In the genomic region with DNA sequence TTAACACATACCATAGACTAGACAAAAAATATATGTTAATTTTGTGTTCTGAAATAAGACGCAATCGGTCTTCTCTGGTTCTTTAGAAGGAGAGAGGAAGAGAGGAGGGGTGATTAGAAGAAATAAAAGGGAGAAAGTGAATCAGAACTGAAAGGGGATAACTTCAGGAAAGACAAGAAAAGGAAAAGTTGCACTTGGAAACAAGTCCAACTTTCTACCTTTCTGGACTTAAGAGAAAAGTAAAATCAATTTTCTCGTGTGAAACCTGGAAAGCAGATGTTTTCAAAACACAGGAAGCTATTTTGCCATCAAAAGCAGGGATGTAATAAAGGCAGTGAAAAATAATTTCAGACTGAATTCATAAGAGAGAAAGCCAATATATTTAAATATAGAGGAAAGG, we compare ENCODE assay signal across 10 cellular contexts. TPM values are rescaled to one million over a fixed set of nuclear protein-coding genes. Genes with fewer than 3 reads are reported as not detected.
DNase-seq lines count a peak whose midpoint lies in the region; ATAC-seq and TF ChIP-seq lines count a peak whose summit lies in the region.
"Had no signal": no experiment of that assay in that cellular context is flagged by ENCODE, and none has a peak within 500 bp of the region (broad histone marks: within the 10 kb centered on the region; RNA-seq: fewer than 3 reads in every experiment).

No MANE protein-coding gene starts in this region.

- no peak overlapping the region for H3K27ac Mint-ChIP-seq in naive thymus-derived CD4-positive, alpha-beta T cell

- peaks cover 55% of the 10 kb centered on the region for H3K79me2 ChIP-seq in ACC112 (ENCODE audit: control insufficient read depth, insufficient read depth, low read length, unreplicated experiment)

- no peaks in the 10 kb centered on the region for H3K36me3 ChIP-seq in ACC112 (ENCODE audit: insufficient read depth, low read length)
- no peaks in the 10 kb centered on the region for H3K36me3 ChIP-seq in IMR-90 (ENCODE audit: control insufficient read depth, insufficient read depth, low read length)
- no peaks in the 10 kb centered on the region for H3K36me3 ChIP-seq in naive thymus-derived CD4-positive, alpha-beta T cell (ENCODE audit: control insufficient read depth in 2 of 3, insufficient read depth in 3 of 3, low read length in 3 of 3)

- WGBS in IMR-90 (ENCODE audit: extremely low coverage in 2 of 2, insufficient read length in 1 of 2), 2 experiments: no CpG with 5 or more reads among the region's 3 CpGs

- H4K8ac ChIP-seq in IMR-90 (ENCODE audit: low read depth in 2 of 2, low read length in 2 of 2): no peak overlapping the region; a peak in 1 of 4 replicates

- no peak overlapping the region for H2BK5ac ChIP-seq in IMR-90 (ENCODE audit: low read depth, low read length, poor library complexity, severe bottlenecking)

- DNase-seq in IMR-90: no peak
- no peak for DNase-seq in choroid plexus epithelial cell (ENCODE audit: low read depth)
- DNase-seq in naive thymus-derived CD4-positive, alpha-beta T cell: no peak
- DNase-seq in NCI-H1105 (lab: John Stamatoyannopoulos, UW): no peak
- DNase-seq in T1000 (lab: John Stamatoyannopoulos, UW): no peak
- DNase-seq in activated gamma-delta T cell (lab: John Stamatoyannopoulos, UW): no peak
- DNase-seq: activated CD4-positive, CD25-positive, alpha-beta regulatory T cell treated with anti-CD3 and anti-CD28 coated beads, Interleukin-2, amount 50 U/mL, for 72 hours; stimulated activated CD8-positive, alpha-beta memory T cell treated with anti-CD3 and anti-CD28 coated beads, Interleukin-4, amount 100 ng/mL, for 48 hours had no signal

- H3K27ac ChIP-seq in ACC112 (ENCODE audit: low read depth, low read length) (peak overlapping the region; percentile 80), IMR-90 (ENCODE audit: insufficient read depth, low read length) (no peak overlapping the region)
- no peak overlapping the region for H3K27ac ChIP-seq in naive thymus-derived CD4-positive, alpha-beta T cell (ENCODE audit: low read depth, low read length)

- peak overlapping the region; percentile 25; the same call in 1 of the 2 replicates for H3K14ac ChIP-seq in IMR-90 (replicated peaks; ENCODE audit: low read depth, low read length)

- ATAC-seq in IMR-90 (ENCODE audit: low read depth) (no peak), HG03159 (IDR thresholded peaks at IDR 0.05; ENCODE audit: unreplicated experiment) (no peak)
- no peak for ATAC-seq in naive thymus-derived CD4-positive, alpha-beta T cell

- H3K4me2 ChIP-seq in IMR-90 (ENCODE audit: low read depth, low read length): peak overlapping the region; percentile 92

- H3K4me1 Mint-ChIP-seq in naive thymus-derived CD4-positive, alpha-beta T cell: peaks cover 21 to 45% (median 29%) of the 10 kb centered on the region in 7 donors

- H2AK9ac ChIP-seq in IMR-90 (replicated peaks; ENCODE audit: low read depth, low read length, poor library complexity): no peak overlapping the region

- no peak for TF ChIP-seq POLR2A in IMR-90 (IDR thresholded peaks at IDR 0.05; ENCODE audit: low read depth, low read length)

- TF ChIP-seq RAD21 in IMR-90 (IDR thresholded peaks at IDR 0.05; ENCODE audit: low read length): no peak

- peaks cover 0 to 5% (median 1%) of the 10 kb centered on the region in 5 donors for H3K36me3 Mint-ChIP-seq in naive thymus-derived CD4-positive, alpha-beta T cell

- POLR2A ChIA-PET in IMR-90 (lab: Charles Lee; ENCODE audit: unreplicated experiment): no interaction called here
- POLR2A ChIA-PET in naive thymus-derived CD4-positive, alpha-beta T cell (lab: Charles Lee): no interaction called here

- H3K56ac ChIP-seq in IMR-90 (ENCODE audit: extremely low read depth, insufficient read depth, low read length): no peak overlapping the region

- H2BK120ac ChIP-seq in IMR-90 (ENCODE audit: low read depth, low read length): no peak overlapping the region

- no peaks in the 10 kb centered on the region; the same call in 1 of the 2 replicates for H3K9me1 ChIP-seq in IMR-90 (ENCODE audit: insufficient read depth, low read length)

- peaks cover 0 to 4% (median 0%) of the 10 kb centered on the region in 11 donors for H3K9me3 Mint-ChIP-seq in naive thymus-derived CD4-positive, alpha-beta T cell

- no peak overlapping the region for H2BK15ac ChIP-seq in IMR-90 (ENCODE audit: low read depth, low read length)

- peak overlapping the region; percentile 83 for H3K4me3 ChIP-seq in ACC112 (ENCODE audit: low read depth, low read length)
- H3K4me3 ChIP-seq in IMR-90 (ENCODE audit: insufficient read depth, low read depth, low read length): no peak overlapping the region
- peak overlapping the region; percentile 72 for H3K4me3 ChIP-seq in choroid plexus epithelial cell (ENCODE audit: low read depth, low read length)
- H3K4me3 ChIP-seq in naive thymus-derived CD4-positive, alpha-beta T cell (ENCODE audit: low read length): no peak overlapping the region

- H3K27me3 ChIP-seq in ACC112 (ENCODE audit: insufficient read depth, low read length) (no peaks in the 10 kb centered on the region), IMR-90 (ENCODE audit: control insufficient read depth, insufficient read depth, low read length) (no peaks in the 10 kb centered on the region)
- peaks cover 0 to 16% of the 10 kb centered on the region in 2 donors for H3K27me3 ChIP-seq in naive thymus-derived CD4-positive, alpha-beta T cell (ENCODE audit: control insufficient read depth in 2 of 2, insufficient read depth in 2 of 2, low read length in 2 of 2)

- H3K27me3 Mint-ChIP-seq in naive thymus-derived CD4-positive, alpha-beta T cell: peaks cover 57 to 81% (median 74%) of the 10 kb centered on the region in 5 donors

- no peak overlapping the region for H3K9ac ChIP-seq in IMR-90 (ENCODE audit: low read depth, low read length)

- 0 out of 2 replicates have a peak overlapping the region, but pooled peaks have one; percentile 93 for H3K23ac ChIP-seq in IMR-90 (ENCODE audit: low read depth, low read length)

- no peak overlapping the region; the same call in none of the 2 replicates for H3K18ac ChIP-seq in IMR-90 (ENCODE audit: low read depth, low read length)

- intact Hi-C loops in IMR-90 (cut with micrococcal nuclease): loop anchor here (2.0 to 10.0 kb wide), 6 partner anchors 273 to 935 kb away; no protein-coding TSS in a partner anchor
- intact Hi-C loops in naive thymus-derived CD4-positive, alpha-beta T cell (cut with micrococcal nuclease): loop anchor here in 1 of 2 donors (5.0 kb wide), 2 partner anchors 137 to 227 kb away; no protein-coding TSS in a partner anchor

- peak overlapping the region; percentile 66 to 94 (median 82) for H3K4me3 Mint-ChIP-seq in naive thymus-derived CD4-positive, alpha-beta T cell

- no peak overlapping the region for H2AK5ac ChIP-seq in IMR-90 (ENCODE audit: low read depth, low read length)

- peak overlapping the region; percentile 24; the same call in 1 of the 2 replicates for H4K5ac ChIP-seq in IMR-90 (ENCODE audit: low read depth, low read length)

- BruUV-seq in IMR-90 (replicated peaks; lab: Mats Ljungman, UMichigan): TSS peak; percentile 61

- H3K4me1 ChIP-seq in ACC112 (ENCODE audit: control insufficient read depth, insufficient read depth, low read length, unreplicated experiment): peaks cover 45% of the 10 kb centered on the region
- H3K4me1 ChIP-seq in IMR-90 (ENCODE audit: control insufficient read depth, insufficient read depth, low read length): peaks cover 21% of the 10 kb centered on the region
- peaks cover 0 to 3% of the 10 kb centered on the region in 2 donors for H3K4me1 ChIP-seq in naive thymus-derived CD4-positive, alpha-beta T cell (ENCODE audit: control insufficient read depth in 2 of 2, insufficient read depth in 2 of 2, low read length in 2 of 2)

- dilution Hi-C loops in IMR-90 (cut with HindIII; ENCODE audit: low sequenced_read_pairs, unreplicated experiment): no loop called here

- no peak for TF ChIP-seq CTCF in IMR-90 (conservative IDR thresholded peaks at IDR 0.05; ENCODE audit: low read depth, low read length)
- no peak for TF ChIP-seq CTCF in choroid plexus epithelial cell (conservative IDR thresholded peaks at IDR 0.05; ENCODE audit: low read depth, low read length)

- no peaks in the 10 kb centered on the region for H4K20me1 ChIP-seq in IMR-90 (ENCODE audit: insufficient read depth, low read length)

- CTCF ChIA-PET in IMR-90 (lab: Yijun Ruan, JAX): no interaction called here
- CTCF ChIA-PET in naive thymus-derived CD4-positive, alpha-beta T cell (lab: Charles Lee): no interaction called here

- H3K79me1 ChIP-seq in IMR-90 (ENCODE audit: low read depth in 1 of 2, low read length in 2 of 2): peaks cover 7 to 25% of the 10 kb centered on the region in 2 experiments; a peak in 3 of 4 replicates

- no peak overlapping the region for H3K4ac ChIP-seq in IMR-90 (ENCODE audit: low read depth, low read length)

- no peak overlapping the region for H4K91ac ChIP-seq in IMR-90 (ENCODE audit: insufficient read depth, low read depth, low read length)

- no peaks in the 10 kb centered on the region for H3K9me3 ChIP-seq in IMR-90 (ENCODE audit: control insufficient read depth, insufficient read depth, low read length)
- no peaks in the 10 kb centered on the region for H3K9me3 ChIP-seq in naive thymus-derived CD4-positive, alpha-beta T cell (ENCODE audit: control insufficient read depth in 2 of 3, low read length in 3 of 3)

- no peak overlapping the region for H2BK20ac ChIP-seq in IMR-90 (ENCODE audit: low read depth, low read length)

- H2AFZ ChIP-seq in ACC112 (ENCODE audit: low read length, unreplicated experiment) (peak overlapping the region; percentile 30), IMR-90 (replicated peaks; ENCODE audit: low read length, poor library complexity) (no peak overlapping the region)

- in situ Hi-C loops in IMR-90 (cut with MboI; ENCODE audit: low sequenced_read_pairs): loop anchor here (10.0 to 25.0 kb wide), 4 partner anchors 175 to 1228 kb away; partner anchors contain the start of gene PSMD7

TF ChIP-seq in IMR-90, 13 proteins besides CTCF, POLR2A, EP300 and RAD21 (continues in another document):
- TF ChIP-seq ELK1 (IDR thresholded peaks at IDR 0.05; ENCODE audit: borderline replicate concordance, low read depth, low read length) (no peak), MAFK (IDR thresholded peaks at IDR 0.05; ENCODE audit: low read depth, low read length) (no peak), NFE2L2 (IDR thresholded peaks at IDR 0.05; ENCODE audit: low read depth, low read length) (no peak)

RNA-seq across cellular contexts. Expression of gene ZFHX3, which starts 11.9 kb away (rescaled TPM):
- total RNA-seq in IMR-90 (2012; rRNA removed): 1.4 and 2.2 TPM in 2 replicates
- polyA plus RNA-seq in IMR-90 (2012; rRNA removed): 1.7 and 2.0 TPM in 2 replicates
- polyA plus RNA-seq in IMR-90 (2012; cell fraction: cytosol; rRNA removed): 0.78 and 1.1 TPM in 2 replicates
- polyA plus RNA-seq in IMR-90 (2012; cell fraction: nucleus; rRNA removed; ENCODE audit: low replicate concordance): 1.9 and 2.8 TPM in 2 replicates
- 1 to 10 TPM; 1.5 to 9.8 (median 2.2) TPM for total RNA-seq in naive thymus-derived CD4-positive, alpha-beta T cell
- polyA plus RNA-seq in naive thymus-derived CD4-positive, alpha-beta T cell: under 1 TPM; 0.09 to 0.21 TPM

Comparison
In these comparisons a context has a peak if more than half of its experiments do, and no peak if none do; other contexts are left out.
1. H3K4me3 ChIP-seq: peak in ACC112 (single experiment) and choroid plexus epithelial cell (single experiment); none in IMR-90 (single experiment) and naive thymus-derived CD4-positive, alpha-beta T cell (single experiment).